34 cellular contexts compared by ENCODE assay signal in the genomic region with DNA sequence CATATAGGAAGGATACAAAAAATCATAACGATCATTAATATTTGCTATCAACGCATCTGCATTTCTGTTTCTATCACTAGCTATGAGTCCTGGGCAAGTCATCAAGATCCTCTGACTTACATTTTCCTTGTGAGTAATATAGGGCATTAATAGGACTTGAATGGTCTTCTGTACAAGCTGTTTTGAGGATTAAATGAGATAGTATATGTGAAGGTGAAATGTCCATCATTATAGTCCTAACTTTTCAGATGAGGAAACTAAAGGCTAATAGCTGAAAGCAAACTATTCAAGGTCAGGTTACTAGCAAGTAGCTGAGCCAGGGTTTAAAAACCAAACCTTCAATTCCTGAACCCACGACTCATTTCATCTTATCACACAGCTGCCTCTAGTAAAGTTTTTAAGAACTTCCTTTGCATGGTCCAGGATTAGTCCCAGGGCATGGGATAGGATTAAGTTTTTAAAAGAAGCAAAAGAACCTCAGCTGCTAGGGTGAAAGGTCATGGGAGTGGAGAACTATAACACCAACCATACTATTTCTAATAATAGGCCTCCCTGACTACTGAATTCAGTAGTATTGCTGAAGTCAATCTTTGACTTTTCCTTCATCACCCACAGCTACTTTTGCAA.
"Had no signal": no experiment of that assay in that cellular context is flagged by ENCODE, and none has a peak within 500 bp of the region (broad histone marks: within the 10 kb centered on the region; RNA-seq: fewer than 3 reads in every experiment).

No MANE protein-coding gene starts in this region.

- DNase-seq: activated B cell treated with CpG ODN at 0.5 μM for 24 hours; activated CD4-positive, alpha-beta memory T cell treated with anti-CD3 and anti-CD28 coated beads for 36 hours; activated CD4-positive, alpha-beta T cell treated with anti-CD3 and anti-CD28 coated beads, Interleukin-2, amount 10 ng/mL, durations not matched to agents 24 days and 14 days; activated CD8-positive, alpha-beta memory T cell treated with anti-CD3 and anti-CD28 coated beads, Interleukin-2, amount 10 ng/mL, durations not matched to agents 7 days and 5 days; activated CD8-positive, alpha-beta memory T cell treated with anti-CD3 and anti-CD28 coated beads, Interleukin-2, amount 50 U/mL, for 4 hours; activated CD8-positive, alpha-beta T cell treated with anti-CD3 and anti-CD28 coated beads, Interleukin-2, amount 10 ng/mL, durations not matched to agents 7 days and 5 days; activated effector memory CD4-positive, alpha-beta T cell treated with anti-CD3 and anti-CD28 coated beads, Interleukin-2, amount 50 U/mL, for 16 hours; activated naive CD4-positive, alpha-beta T cell treated with anti-CD3 and anti-CD28 coated beads for 36 hours; activated naive CD8-positive, alpha-beta T cell treated with anti-CD3 and anti-CD28 coated beads for 36 hours; activated naive CD8-positive, alpha-beta T cell treated with anti-CD3 and anti-CD28 coated beads, Interleukin-2, amount 50 U/mL, for 24 hours; activated T-cell treated with anti-CD3 and anti-CD28 coated beads, Interleukin-2, amount 50 U/mL, for 1 hour; activated T-cell treated with anti-CD3 and anti-CD28 coated beads, Interleukin-2, amount 50 U/mL, for 48 hours; adrenal gland; amygdala; aorta; body of pancreas; caudate nucleus; cortex of kidney; dermis blood vessel endothelial cell; effector CD4-positive, alpha-beta T cell; effector memory CD8-positive, alpha-beta T cell; erythroblast; foreskin melanocyte; T-helper 1 cell; T-helper 17 cell; T1000; WERI-Rb-1 had no signal

- H3K27ac ChIP-seq: adrenal gland, body of pancreas, esophagus muscularis mucosa, gastroesophageal sphincter, WERI-Rb-1 had no signal

- H3K27me3 ChIP-seq: adrenal gland, body of pancreas, esophagus muscularis mucosa, gastroesophageal sphincter had no signal

- H3K9me3 ChIP-seq: adrenal gland, body of pancreas, esophagus muscularis mucosa, gastroesophageal sphincter had no signal

- H3K36me3 Mint-ChIP-seq: activated CD4-positive, alpha-beta memory T cell treated with anti-CD3 and anti-CD28 coated beads for 36 hours; activated CD8-positive, alpha-beta memory T cell treated with anti-CD3 and anti-CD28 coated beads, Interleukin-2, amount 10 ng/mL, durations not matched to agents 7 days and 5 days; activated naive CD4-positive, alpha-beta T cell treated with anti-CD3 and anti-CD28 coated beads, Interleukin-2, amount 50 U/mL, for 24 hours; activated naive CD8-positive, alpha-beta T cell treated with anti-CD3 and anti-CD28 coated beads for 36 hours had no signal

- H3K27ac Mint-ChIP-seq: activated B cell treated with CpG ODN at 0.5 μM for 24 hours; activated CD4-positive, alpha-beta memory T cell treated with anti-CD3 and anti-CD28 coated beads for 36 hours; activated CD4-positive, alpha-beta T cell treated with anti-CD3 and anti-CD28 coated beads, Interleukin-2, amount 10 ng/mL, durations not matched to agents 24 days and 14 days; activated CD8-positive, alpha-beta memory T cell treated with anti-CD3 and anti-CD28 coated beads, Interleukin-2, amount 10 ng/mL, durations not matched to agents 7 days and 5 days; activated CD8-positive, alpha-beta T cell treated with anti-CD3 and anti-CD28 coated beads, Interleukin-2, amount 10 ng/mL, durations not matched to agents 7 days and 5 days; activated naive CD4-positive, alpha-beta T cell treated with anti-CD3 and anti-CD28 coated beads for 36 hours; activated naive CD4-positive, alpha-beta T cell treated with anti-CD3 and anti-CD28 coated beads, Interleukin-2, amount 50 U/mL, for 24 hours; activated naive CD8-positive, alpha-beta T cell treated with anti-CD3 and anti-CD28 coated beads for 36 hours; activated naive CD8-positive, alpha-beta T cell treated with anti-CD3 and anti-CD28 coated beads, Interleukin-2, amount 50 U/mL, for 24 hours; activated T-helper 1 cell treated with anti-CD3 and anti-CD28 coated beads, Interleukin-12 subunit alpha, Interleukin-12 subunit beta, Interleukin-2, Interleukin-4 antibody, amounts not matched to agents 30 ng/mL and 10 ng/mL and 1 ng/mL, durations not matched to agents 14 hours and 24 hours and 36 hours; activated T-helper 2 cell treated with anti-CD3 and anti-CD28 coated beads, Interferon-gamma antibody, Interleukin-2, Interleukin-4, amounts not matched to agents 10 μg/mL and 5 μg/mL and 100 μg/mL, durations not matched to agents 14 hours and 24 hours and 36 hours; effector memory CD8-positive, alpha-beta T cell; T-helper 17 cell; T-helper 2 cell treated with Interferon-gamma antibody and Interleukin-4, amounts not matched to agents 5 μg/mL and 100 μg/mL, for 36 hours had no signal

- H3K27me3 Mint-ChIP-seq: activated B cell treated with CpG ODN at 0.5 μM for 24 hours; activated CD4-positive, alpha-beta T cell treated with anti-CD3 and anti-CD28 coated beads, Interleukin-2, amount 10 ng/mL, durations not matched to agents 24 days and 14 days; activated CD8-positive, alpha-beta memory T cell treated with anti-CD3 and anti-CD28 coated beads, Interleukin-2, amount 10 ng/mL, durations not matched to agents 7 days and 5 days; effector memory CD8-positive, alpha-beta T cell had no signal

- H3K4me1 Mint-ChIP-seq: activated B cell treated with CpG ODN at 0.5 μM for 24 hours; activated CD4-positive, alpha-beta T cell treated with anti-CD3 and anti-CD28 coated beads, Interleukin-2, amount 10 ng/mL, durations not matched to agents 24 days and 14 days; activated CD8-positive, alpha-beta memory T cell treated with anti-CD3 and anti-CD28 coated beads, Interleukin-2, amount 10 ng/mL, durations not matched to agents 7 days and 5 days; activated naive CD4-positive, alpha-beta T cell treated with anti-CD3 and anti-CD28 coated beads, Interleukin-2, amount 50 U/mL, for 24 hours; activated naive CD8-positive, alpha-beta T cell treated with anti-CD3 and anti-CD28 coated beads for 36 hours; activated naive CD8-positive, alpha-beta T cell treated with anti-CD3 and anti-CD28 coated beads, Interleukin-2, amount 50 U/mL, for 24 hours; T-helper 17 cell had no signal

- H3K4me3 Mint-ChIP-seq: activated B cell treated with CpG ODN at 0.5 μM for 24 hours; activated CD4-positive, alpha-beta memory T cell treated with anti-CD3 and anti-CD28 coated beads for 36 hours; activated CD4-positive, alpha-beta T cell treated with anti-CD3 and anti-CD28 coated beads, Interleukin-2, amount 10 ng/mL, durations not matched to agents 24 days and 14 days; activated CD8-positive, alpha-beta memory T cell treated with anti-CD3 and anti-CD28 coated beads, Interleukin-2, amount 10 ng/mL, durations not matched to agents 7 days and 5 days; activated CD8-positive, alpha-beta T cell treated with anti-CD3 and anti-CD28 coated beads, Interleukin-2, amount 10 ng/mL, durations not matched to agents 7 days and 5 days; activated naive CD4-positive, alpha-beta T cell treated with anti-CD3 and anti-CD28 coated beads for 36 hours; activated naive CD4-positive, alpha-beta T cell treated with anti-CD3 and anti-CD28 coated beads, Interleukin-2, amount 50 U/mL, for 24 hours; activated naive CD8-positive, alpha-beta T cell treated with anti-CD3 and anti-CD28 coated beads for 36 hours; activated naive CD8-positive, alpha-beta T cell treated with anti-CD3 and anti-CD28 coated beads, Interleukin-2, amount 50 U/mL, for 24 hours; activated T-helper 1 cell treated with anti-CD3 and anti-CD28 coated beads, Interleukin-12 subunit alpha, Interleukin-12 subunit beta, Interleukin-2, Interleukin-4 antibody, amounts not matched to agents 30 ng/mL and 10 ng/mL and 1 ng/mL, durations not matched to agents 14 hours and 24 hours and 36 hours; effector memory CD8-positive, alpha-beta T cell; T-helper 17 cell; T-helper 2 cell treated with Interferon-gamma antibody and Interleukin-4, amounts not matched to agents 5 μg/mL and 100 μg/mL, for 36 hours had no signal

- H3K4me1 ChIP-seq: adrenal gland, body of pancreas, esophagus muscularis mucosa, gastroesophageal sphincter had no signal

- H3K36me3 ChIP-seq: adrenal gland, esophagus muscularis mucosa, gastroesophageal sphincter, WERI-Rb-1 had no signal

- ATAC-seq: activated CD4-positive, CD25-positive, alpha-beta regulatory T cell treated with anti-CD3 and anti-CD28 coated beads, Interleukin-2, amount 50 U/mL, for 24 hours; activated CD8-positive, alpha-beta memory T cell treated with anti-CD3 and anti-CD28 coated beads, Interleukin-2, amount 10 ng/mL, durations not matched to agents 7 days and 5 days; activated CD8-positive, alpha-beta T cell treated with anti-CD3 and anti-CD28 coated beads, Interleukin-2, amount 10 ng/mL, durations not matched to agents 7 days and 5 days; activated naive CD8-positive, alpha-beta T cell treated with anti-CD3 and anti-CD28 coated beads, Interleukin-2, amount 50 U/mL, for 24 hours; body of pancreas; effector memory CD8-positive, alpha-beta T cell; gastroesophageal sphincter; T-helper 17 cell had no signal

- H3K4me3 ChIP-seq: adrenal gland, body of pancreas, esophagus muscularis mucosa, gastroesophageal sphincter had no signal

- H3K9me3 Mint-ChIP-seq: activated B cell treated with CpG ODN at 0.5 μM for 24 hours; activated CD4-positive, alpha-beta memory T cell treated with anti-CD3 and anti-CD28 coated beads for 36 hours; activated CD4-positive, alpha-beta T cell treated with anti-CD3 and anti-CD28 coated beads, Interleukin-2, amount 10 ng/mL, durations not matched to agents 24 days and 14 days; activated naive CD4-positive, alpha-beta T cell treated with anti-CD3 and anti-CD28 coated beads for 36 hours; activated naive CD4-positive, alpha-beta T cell treated with anti-CD3 and anti-CD28 coated beads, Interleukin-2, amount 50 U/mL, for 24 hours; activated naive CD8-positive, alpha-beta T cell treated with anti-CD3 and anti-CD28 coated beads for 36 hours; activated naive CD8-positive, alpha-beta T cell treated with anti-CD3 and anti-CD28 coated beads, Interleukin-2, amount 50 U/mL, for 24 hours; activated T-helper 1 cell treated with anti-CD3 and anti-CD28 coated beads, Interleukin-12 subunit alpha, Interleukin-12 subunit beta, Interleukin-2, Interleukin-4 antibody, amounts not matched to agents 30 ng/mL and 10 ng/mL and 1 ng/mL, durations not matched to agents 14 hours and 24 hours and 36 hours; activated T-helper 2 cell treated with anti-CD3 and anti-CD28 coated beads, Interferon-gamma antibody, Interleukin-2, Interleukin-4, amounts not matched to agents 10 μg/mL and 5 μg/mL and 100 μg/mL, durations not matched to agents 14 hours and 24 hours and 36 hours; effector memory CD8-positive, alpha-beta T cell; T-helper 2 cell treated with Interferon-gamma antibody and Interleukin-4, amounts not matched to agents 5 μg/mL and 100 μg/mL, for 36 hours had no signal
